Comparison of ENCODE assay signal across 28 cellular contexts in the genomic region with DNA sequence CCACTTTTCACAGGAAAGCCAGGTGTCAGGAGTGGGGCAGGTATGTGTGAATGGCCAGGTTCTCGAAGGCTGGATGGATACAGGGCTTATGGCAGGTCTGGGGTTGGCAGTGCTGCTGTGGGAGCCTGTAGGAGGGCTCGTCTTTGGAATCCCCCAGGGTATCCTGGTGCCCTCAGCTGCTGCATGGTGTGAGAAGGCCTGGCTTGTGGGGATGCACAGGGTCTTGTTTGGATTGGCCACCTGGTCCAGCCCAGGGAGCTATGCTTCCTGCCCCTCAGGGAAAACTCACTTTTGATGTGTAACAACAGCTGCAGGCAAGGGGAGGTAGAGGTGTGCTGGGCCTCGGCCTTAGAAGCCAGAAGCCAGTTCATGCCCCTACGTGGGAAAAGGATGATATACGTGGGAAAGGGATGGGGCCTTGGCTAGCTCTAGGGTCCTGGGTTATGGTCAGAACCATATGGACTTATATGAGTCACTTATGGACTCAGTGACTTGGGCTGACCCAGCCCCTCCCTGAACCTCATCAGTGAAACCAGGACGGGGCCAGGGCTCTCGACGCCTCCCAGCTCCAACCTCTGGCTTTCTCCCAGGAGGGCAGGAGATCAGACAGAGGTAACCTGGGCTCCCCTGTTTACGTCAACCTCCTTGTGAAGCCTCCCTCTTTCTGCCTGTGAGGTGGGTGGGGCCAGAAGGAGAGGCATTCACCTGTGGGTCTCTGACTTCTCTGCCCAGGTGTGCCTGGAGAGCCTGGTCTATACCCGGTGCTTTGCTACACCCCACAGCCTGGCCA. TPM values are rescaled to one million over a fixed set of nuclear protein-coding genes. Genes with fewer than 3 reads are reported as not detected.
"Had no signal": no experiment of that assay in that cellular context is flagged by ENCODE, and none has a peak within 500 bp of the region (broad histone marks: within the 10 kb centered on the region; RNA-seq: fewer than 3 reads in every experiment).

No MANE protein-coding gene starts in this region.

- H3K27ac Mint-ChIP-seq: activated CD4-positive, alpha-beta T cell treated with anti-CD3 and anti-CD28 coated beads for 36 hours; activated CD8-positive, alpha-beta memory T cell treated with anti-CD3 and anti-CD28 coated beads, Interleukin-2, amount 10 ng/mL, durations not matched to agents 7 days and 5 days; activated CD8-positive, alpha-beta T cell treated with anti-CD3 and anti-CD28 coated beads, Interleukin-2, amount 10 ng/mL, durations not matched to agents 7 days and 5 days; stimulated activated memory B cell treated with anti-CD40 and anti-IgM and Interleukin-4, amounts not matched to agents 10 μg/mL and 1 μg/mL and 100 μg/mL, for 72 hours; stimulated activated naive CD8-positive, alpha-beta T cell treated with anti-CD3 and anti-CD28 coated beads, Interleukin-15, amount 100 ng/mL, for 72 hours; T-cell; T-helper 2 cell treated with Interferon-gamma antibody and Interleukin-4, amounts not matched to agents 5 μg/mL and 100 μg/mL, for 36 hours had no signal

- H3K9me3 ChIP-seq: gastrocnemius medialis, left ventricle myocardium inferior, right atrium auricular region, thyroid gland had no signal

- H3K36me3 Mint-ChIP-seq: activated CD8-positive, alpha-beta memory T cell treated with anti-CD3 and anti-CD28 coated beads, Interleukin-2, amount 10 ng/mL, durations not matched to agents 7 days and 5 days; naive B cell; stimulated activated memory B cell treated with anti-CD40 and anti-IgM and Interleukin-4, amounts not matched to agents 10 μg/mL and 1 μg/mL and 100 μg/mL, for 72 hours; T-cell had no signal

- H3K27ac ChIP-seq: gastrocnemius medialis, left ventricle myocardium inferior, right atrium auricular region, thyroid gland had no signal

- ATAC-seq: activated CD4-positive, alpha-beta T cell treated with anti-CD3 and anti-CD28 coated beads for 36 hours; activated CD8-positive, alpha-beta memory T cell treated with anti-CD3 and anti-CD28 coated beads, Interleukin-2, amount 10 ng/mL, durations not matched to agents 7 days and 5 days; activated CD8-positive, alpha-beta T cell treated with anti-CD3 and anti-CD28 coated beads, Interleukin-2, amount 10 ng/mL, durations not matched to agents 7 days and 5 days; gastrocnemius medialis; stimulated activated memory B cell treated with anti-CD40 and anti-IgM and Interleukin-4, amounts not matched to agents 10 μg/mL and 1 μg/mL and 100 μg/mL, for 72 hours; stimulated activated naive CD8-positive, alpha-beta T cell treated with anti-CD3 and anti-CD28 coated beads, Interleukin-15, amount 100 ng/mL, for 72 hours; T-cell had no signal

- H3K4me2 ChIP-seq: smooth muscle cell had no signal

- H3K27me3 ChIP-seq: gastrocnemius medialis, right atrium auricular region, thyroid gland had no signal

- DNase-seq: activated CD4-positive, alpha-beta T cell treated with anti-CD3 and anti-CD28 coated beads for 36 hours; activated CD4-positive, CD25-positive, alpha-beta regulatory T cell; activated CD8-positive, alpha-beta memory T cell treated with anti-CD3 and anti-CD28 coated beads, Interleukin-2, amount 10 ng/mL, durations not matched to agents 7 days and 5 days; activated CD8-positive, alpha-beta T cell treated with anti-CD3 and anti-CD28 coated beads, Interleukin-2, amount 10 ng/mL, durations not matched to agents 7 days and 5 days; activated gamma-delta T cell treated with Interleukin-2 at 50 U/mL for 16 hours; activated naive CD4-positive, alpha-beta T cell treated with anti-CD3 and anti-CD28 coated beads, Interleukin-2, amount 50 U/mL, for 16 hours; amniotic stem cell; effector memory CD4-positive, alpha-beta T cell; erythroblast; gastrocnemius medialis; glutamatergic neuron; left ventricle myocardium inferior; naive B cell; occipital lobe; stimulated activated CD4-positive, alpha-beta T cell treated with anti-CD3 and anti-CD28 coated beads, Interleukin-1b, Interleukin-23, amount 100 ng/mL, for 48 hours; stimulated activated CD4-positive, alpha-beta T cell treated with anti-CD3 and anti-CD28 coated beads, Interleukin-4, amount 100 ng/mL, for 4 hours; stimulated activated CD8-positive, alpha-beta memory T cell treated with anti-CD3 and anti-CD28 coated beads, Interleukin-4, amount 100 ng/mL, for 48 hours; stimulated activated naive CD8-positive, alpha-beta T cell treated with anti-CD3 and anti-CD28 coated beads, Interleukin-15, amount 100 ng/mL, for 72 hours; substantia nigra; thyroid gland had no signal

- H3K9me3 Mint-ChIP-seq: central memory CD8-positive, alpha-beta T cell; naive B cell; neural crest cell; stimulated activated memory B cell treated with anti-CD40 and anti-IgM and Interleukin-4, amounts not matched to agents 10 μg/mL and 1 μg/mL and 100 μg/mL, for 72 hours; stimulated activated naive CD8-positive, alpha-beta T cell treated with anti-CD3 and anti-CD28 coated beads, Interleukin-15, amount 100 ng/mL, for 72 hours; T-cell; T-helper 2 cell treated with Interferon-gamma antibody and Interleukin-4, amounts not matched to agents 5 μg/mL and 100 μg/mL, for 36 hours had no signal

- H3K4me1 Mint-ChIP-seq: naive B cell, neural crest cell had no signal

- H3K4me3 ChIP-seq: gastrocnemius medialis, left ventricle myocardium inferior, lung, right atrium auricular region, smooth muscle cell, thyroid gland had no signal

- H3K36me3 ChIP-seq: gastrocnemius medialis, left ventricle myocardium inferior, right atrium auricular region, thyroid gland had no signal

- H3K4me1 ChIP-seq: gastrocnemius medialis, left ventricle myocardium inferior, right atrium auricular region, thyroid gland had no signal

- H3K4me3 Mint-ChIP-seq: activated CD4-positive, alpha-beta T cell treated with anti-CD3 and anti-CD28 coated beads for 36 hours; activated CD8-positive, alpha-beta memory T cell treated with anti-CD3 and anti-CD28 coated beads, Interleukin-2, amount 10 ng/mL, durations not matched to agents 7 days and 5 days; activated CD8-positive, alpha-beta T cell treated with anti-CD3 and anti-CD28 coated beads, Interleukin-2, amount 10 ng/mL, durations not matched to agents 7 days and 5 days; central memory CD8-positive, alpha-beta T cell; naive B cell; neural crest cell; stimulated activated memory B cell treated with anti-CD40 and anti-IgM and Interleukin-4, amounts not matched to agents 10 μg/mL and 1 μg/mL and 100 μg/mL, for 72 hours; stimulated activated naive CD8-positive, alpha-beta T cell treated with anti-CD3 and anti-CD28 coated beads, Interleukin-15, amount 100 ng/mL, for 72 hours; T-cell; T-helper 2 cell treated with Interferon-gamma antibody and Interleukin-4, amounts not matched to agents 5 μg/mL and 100 μg/mL, for 36 hours had no signal

RNA-seq across cellular contexts. Expression of gene CSPG4, which starts 37.8 kb away (rescaled TPM):
- total RNA-seq: activated CD4-positive, alpha-beta T cell treated with anti-CD3 and anti-CD28 coated beads for 36 hours; activated CD8-positive, alpha-beta T cell treated with anti-CD3 and anti-CD28 coated beads, Interleukin-2, amount 10 ng/mL, durations not matched to agents 7 days and 5 days had no signal
